8 cellular contexts compared by ENCODE assay signal in genomic region chr4:40621229-40621591, GRCh38. TPM values are rescaled to one million over a fixed set of nuclear protein-coding genes. Genes with fewer than 3 reads are reported as not detected.
DNase-seq lines count a peak whose midpoint lies in the region; ATAC-seq and TF ChIP-seq lines count a peak whose summit lies in the region.

No MANE protein-coding gene starts in this region.

- H2BK12ac ChIP-seq in trophoblast cell (ENCODE audit: low read length) = peak overlapping the region; percentile 30

- H3K36me3 Mint-ChIP-seq in effector memory CD8-positive, alpha-beta T cell (ENCODE audit: insufficient read depth) = peaks cover 5% of the 10 kb centered on the region

- peak overlapping the region; percentile 47 for H3K4ac ChIP-seq in trophoblast cell (ENCODE audit: low read depth, low read length)

- no peaks in the 10 kb centered on the region for H3K36me3 ChIP-seq in adrenal gland (replicated peaks in 1 of 2)
- H3K36me3 ChIP-seq in trophoblast cell (ENCODE audit: control insufficient read depth in 1 of 2, insufficient read depth in 2 of 2, low read length in 2 of 2) = peaks cover 0 to 3% of the 10 kb centered on the region in 2 experiments

- H4K8ac ChIP-seq in trophoblast cell (ENCODE audit: low read depth, low read length) = peak overlapping the region; percentile 53

- H3K14ac ChIP-seq in trophoblast cell (ENCODE audit: low read length) = no peak overlapping the region

- no peak for TF ChIP-seq POLR2A in adrenal gland (IDR thresholded peaks at IDR 0.05)

- no peak overlapping the region for H4K12ac ChIP-seq in trophoblast cell (ENCODE audit: low read depth, low read length)

- 21 to 32% (median 26%) methylated on average over 4 of the region's 4 CpGs for WGBS in adrenal gland, 4 donors
- no CpG with 5 or more reads among the region's 4 CpGs for WGBS in trophoblast cell (ENCODE audit: extremely low coverage, insufficient coverage, insufficient read length)

- H2BK120ac ChIP-seq in trophoblast cell (ENCODE audit: insufficient read depth, low read length, poor library complexity) = peak overlapping the region; percentile 23

- no peak overlapping the region for H4K91ac ChIP-seq in trophoblast cell (ENCODE audit: low read depth, low read length)

- peaks cover 27 to 31% of the 10 kb centered on the region in 2 donors for H3K27me3 Mint-ChIP-seq in effector memory CD8-positive, alpha-beta T cell

- intact Hi-C loops in adrenal gland (cut with DNase I) = no loop called here

- peak overlapping the region in 1 of 4 donors; percentile 21 for H3K4me3 ChIP-seq in adrenal gland
- no peak overlapping the region for H3K4me3 ChIP-seq in trophoblast cell (ENCODE audit: low read depth, low read length)

- H3K9me3 Mint-ChIP-seq in effector memory CD8-positive, alpha-beta T cell = no peaks in the 10 kb centered on the region

- ATAC-seq in GM18520 (IDR thresholded peaks at IDR 0.05; ENCODE audit: unreplicated experiment) (peak; percentile 20), HG03064 (IDR thresholded peaks at IDR 0.05; ENCODE audit: low read depth, unreplicated experiment) (peak; percentile 48), GM18861 (IDR thresholded peaks at IDR 0.05; ENCODE audit: unreplicated experiment) (no peak)
- no peak for ATAC-seq in effector memory CD8-positive, alpha-beta T cell (replicated peaks)

- H3K4me1 Mint-ChIP-seq in effector memory CD8-positive, alpha-beta T cell (ENCODE audit: low read depth in 2 of 2) = no peaks in the 10 kb centered on the region

- no peak for TF ChIP-seq CTCF in adrenal gland (IDR thresholded peaks at IDR 0.05)

- H3K18ac ChIP-seq in trophoblast cell (ENCODE audit: low read length) = no peak overlapping the region

- H3K9ac ChIP-seq in trophoblast cell (ENCODE audit: low read length) = no peak overlapping the region

- no peak overlapping the region for H3K23ac ChIP-seq in trophoblast cell (ENCODE audit: low read length)

- H2AFZ ChIP-seq in trophoblast cell (ENCODE audit: insufficient read depth, low read length, poor library complexity) = no peak overlapping the region

- H2AK5ac ChIP-seq in trophoblast cell (ENCODE audit: low read length) = no peak overlapping the region

- peaks cover 30 to 58% of the 10 kb centered on the region in 2 donors for H3K4me1 ChIP-seq in adrenal gland (replicated peaks in 1 of 2)
- H3K4me1 ChIP-seq in trophoblast cell (ENCODE audit: control insufficient read depth in 1 of 2, insufficient read depth in 2 of 2, low read length in 2 of 2) = peaks cover 6 to 8% of the 10 kb centered on the region in 2 experiments

- no peak overlapping the region for H3K27ac Mint-ChIP-seq in effector memory CD8-positive, alpha-beta T cell

- H3K4me3 Mint-ChIP-seq in effector memory CD8-positive, alpha-beta T cell = no peak overlapping the region

- H3K79me2 ChIP-seq in trophoblast cell (ENCODE audit: control insufficient read depth, insufficient read depth, low read length, poor library complexity) = peaks cover 9% of the 10 kb centered on the region

- H3K79me1 ChIP-seq in trophoblast cell (ENCODE audit: low read length) = peaks cover 4% of the 10 kb centered on the region

- no peak overlapping the region for H3K4me2 ChIP-seq in trophoblast cell (ENCODE audit: low read length)

- peak overlapping the region; percentile 55 to 98 (median 81) for H3K27ac ChIP-seq in adrenal gland
- no peak overlapping the region for H3K27ac ChIP-seq in trophoblast cell (ENCODE audit: low read depth, low read length)

- no peak for DNase-seq in adrenal gland
- DNase-seq in trophoblast cell = no peak
- no peak for DNase-seq in effector memory CD8-positive, alpha-beta T cell
- no peak for DNase-seq in pons (ENCODE audit: low spot score)
- no peak for DNase-seq in NCI-H2196 treated with DMSO at 0.1 percent for 48 hours (lab: John Stamatoyannopoulos, UW; ENCODE audit: unreplicated experiment)

- H3K9me3 ChIP-seq in adrenal gland (replicated peaks in 1 of 3) (no peaks in the 10 kb centered on the region), trophoblast cell (ENCODE audit: insufficient read depth, low read depth, low read length) (no peaks in the 10 kb centered on the region)

- H3K27me3 ChIP-seq in adrenal gland (no peaks in the 10 kb centered on the region), trophoblast cell (ENCODE audit: insufficient read depth, low read length) (no peaks in the 10 kb centered on the region)

- H2BK5ac ChIP-seq in trophoblast cell (ENCODE audit: low read depth, low read length, poor library complexity) = peak overlapping the region; percentile 39

RNA-seq across cellular contexts. Expression of gene RBM47, which starts 8.5 kb away (rescaled TPM):
- total RNA-seq in adrenal gland = 100 to 1,000 TPM; 143 to 370 (median 175) TPM
- polyA plus RNA-seq in adrenal gland = 100 to 1,000 TPM in 1 of 3 donors, 10 to 100 TPM in 2; 25.7 to 117 (median 26.0) TPM
- 45.7 and 49.2 TPM in 2 replicates for polyA plus RNA-seq in trophoblast cell (2013)

Comparison
In these comparisons a context has a peak if more than half of its experiments do, and no peak if none do; other contexts are left out.
1. ATAC-seq: peak in GM18520 (single experiment) and HG03064 (single experiment); none in effector memory CD8-positive, alpha-beta T cell (single experiment) and GM18861 (single experiment).